ENCODE assay signal across 8 cellular contexts in the genomic region with DNA sequence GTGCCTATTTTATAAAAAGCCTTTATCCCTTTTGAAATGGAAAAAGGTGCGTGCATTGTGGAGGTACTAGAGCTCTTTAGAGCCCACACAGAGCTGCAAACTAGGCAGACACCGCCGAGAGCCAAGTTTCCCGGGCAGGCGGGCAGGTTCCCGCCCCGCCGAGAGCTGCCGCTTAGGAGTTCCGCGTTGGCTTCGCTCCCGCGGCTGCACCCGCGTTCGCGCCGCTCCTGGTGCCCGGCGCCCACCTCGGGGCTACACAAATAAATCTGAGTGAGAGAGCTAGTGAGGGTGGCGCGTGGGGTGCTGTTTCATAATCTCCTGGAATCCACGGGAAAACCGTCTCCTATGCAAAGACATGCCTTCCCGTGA. TPM values are rescaled to one million over a fixed set of nuclear protein-coding genes. Genes with fewer than 3 reads are reported as not detected.
DNase-seq lines count a peak whose midpoint lies in the region; ATAC-seq and TF ChIP-seq lines count a peak whose summit lies in the region.

No MANE protein-coding gene starts in this region.

- no peak overlapping the region for H3K27ac ChIP-seq in SJSA1

- peaks cover 7% of the 10 kb centered on the region for H3K27me3 Mint-ChIP-seq in nephron progenitor cell (ENCODE audit: low read depth, poor library complexity)

- no peaks in the 10 kb centered on the region for H3K36me3 ChIP-seq in SJSA1

- peak overlapping the region; percentile 91 for H3K4me3 Mint-ChIP-seq in nephron progenitor cell

- TF ChIP-seq CTCF in nephron progenitor cell (IDR thresholded peaks at IDR 0.05), result no peak

- ATAC-seq in esophagus mucosa, result peak; percentile 54

- DNase-seq in NCI-H2107 treated with DMSO at 0.1 percent for 48 hours (lab: John Stamatoyannopoulos, UW; ENCODE audit: unreplicated experiment), result peak; percentile 59
- DNase-seq in NCI-H2107 (lab: John Stamatoyannopoulos, UW), result no peak
- DNase-seq in SJSA1 (ENCODE audit: low read depth in 1 of 2, low spot score in 2 of 2), result peak in 1 of 2 experiments; percentile 41
- DNase-seq in nephron progenitor cell, result peak; percentile 47
- no peak for DNase-seq in NK-92 treated with Interleukin-12 subunit alpha and Interleukin-12 subunit beta, amount 100 ng/mL, for 24 hours (lab: John Stamatoyannopoulos, UW)
- no peak for DNase-seq in 8988T
- DNase-seq in activated CD4-positive, alpha-beta T cell treated with anti-CD3 and anti-CD28 coated beads for 48 hours, result no peak

- H3K4me3 ChIP-seq in SJSA1, result peak overlapping the region; percentile 44

- peaks cover 9% of the 10 kb centered on the region for H3K4me1 ChIP-seq in SJSA1 (replicated peaks)

- peaks cover 3% of the 10 kb centered on the region; the same call in 1 of the 2 replicates for H3K27me3 ChIP-seq in SJSA1 (replicated peaks)

- H3K36me3 Mint-ChIP-seq in nephron progenitor cell (ENCODE audit: low read depth), result no peaks in the 10 kb centered on the region

- no peaks in the 10 kb centered on the region for H3K9me3 ChIP-seq in SJSA1 (replicated peaks)

- H3K27ac Mint-ChIP-seq in nephron progenitor cell, result peak overlapping the region; percentile 70

- H3K9me3 Mint-ChIP-seq in nephron progenitor cell, result no peaks in the 10 kb centered on the region

- peaks cover 57% of the 10 kb centered on the region for H3K4me1 Mint-ChIP-seq in nephron progenitor cell

RNA-seq across cellular contexts. Expression of a gene that starts 0.7 kb away (rescaled TPM):
- 3.1 and 4.1 TPM in 2 replicates for total RNA-seq in SJSA1 (2014; rRNA removed; shearing (Covaris generic))
- total RNA-seq in esophagus mucosa, result 12.7 TPM

Comparison
In these comparisons a context has a peak if more than half of its experiments do, and no peak if none do; other contexts are left out.
1. DNase-seq: peak in NCI-H2107 treated with DMSO at 0.1 percent for 48 hours (single experiment) and nephron progenitor cell (single experiment); none in NCI-H2107 (single experiment), NK-92 treated with Interleukin-12 subunit alpha and Interleukin-12 subunit beta, amount 100 ng/mL, for 24 hours (single experiment), 8988T (single experiment) and activated CD4-positive, alpha-beta T cell treated with anti-CD3 and anti-CD28 coated beads for 48 hours (single experiment).